In genomic region chr9:135968601-135969000, GRCh38 we compare ENCODE assay signal across 3 cellular contexts.
TF ChIP-seq lines count a peak whose summit lies in the region.

No MANE protein-coding gene starts in this region.

TF ChIP-seq in liver, 16 proteins besides CTCF, POLR2A, EP300 and RAD21:
- TF ChIP-seq HNF4A (conservative IDR thresholded peaks at IDR 0.05), result no peak
- TF ChIP-seq REST (IDR thresholded peaks at IDR 0.05), result no peak
- TF ChIP-seq HNF4G (IDR thresholded peaks at IDR 0.05), result no peak
- TF ChIP-seq TAF1 (conservative IDR thresholded peaks at IDR 0.05), result no peak
- TF ChIP-seq SP1 (IDR thresholded peaks at IDR 0.05), result no peak

TF ChIP-seq in HepG2, 621 proteins besides CTCF, POLR2A, EP300 and RAD21:
- TF ChIP-seq TARDBP (CRISPR knock-in tag; IDR thresholded peaks at IDR 0.05), result no peak
- no peak for TF ChIP-seq ZBTB33 (CRISPR knock-in tag; IDR thresholded peaks at IDR 0.05)
- TF ChIP-seq FOXO1 (CRISPR knock-in tag; IDR thresholded peaks at IDR 0.05), result no peak
- no peak for TF ChIP-seq HDAC6 (IDR thresholded peaks at IDR 0.05; ENCODE audit: low read depth, low read length)
- TF ChIP-seq ZNF550 (CRISPR knock-in tag; IDR thresholded peaks at IDR 0.05; ENCODE audit: borderline replicate concordance), result no peak
- no peak for TF ChIP-seq MAZ (IDR thresholded peaks at IDR 0.05; ENCODE audit: borderline replicate concordance, low read depth, low read length)
- no peak for TF ChIP-seq MAZ (CRISPR knock-in tag; IDR thresholded peaks at IDR 0.05; ENCODE audit: low read depth)
- no peak for TF ChIP-seq MTA1 (CRISPR knock-in tag; IDR thresholded peaks at IDR 0.05; ENCODE audit: borderline replicate concordance)
- no peak for TF ChIP-seq ATF3 (CRISPR knock-in tag; IDR thresholded peaks at IDR 0.05)
- no peak for TF ChIP-seq ARNT2 (CRISPR knock-in tag; IDR thresholded peaks at IDR 0.05; ENCODE audit: low read depth)
- no peak for TF ChIP-seq ZSCAN9 (CRISPR knock-in tag; IDR thresholded peaks at IDR 0.05; ENCODE audit: borderline replicate concordance)

TF ChIP-seq in H1, 55 proteins besides CTCF, POLR2A, EP300 and RAD21:
- TF ChIP-seq CEBPB (IDR thresholded peaks at IDR 0.05; ENCODE audit: low read depth, low read length) (no peak), ATF2 (IDR thresholded peaks at IDR 0.05; ENCODE audit: low read length) (no peak), CREB1 (IDR thresholded peaks at IDR 0.05) (no peak), TEAD4 (IDR thresholded peaks at IDR 0.05; ENCODE audit: low read depth, low read length) (no peak), KDM4A (IDR thresholded peaks at IDR 0.05; ENCODE audit: low read depth, low read length, severe bottlenecking) (no peak), SIX5 (IDR thresholded peaks at IDR 0.05; ENCODE audit: low read depth, low read length) (no peak), PHF8 (conservative IDR thresholded peaks at IDR 0.05; ENCODE audit: low read depth, low read length) (no peak)
TF ChIP-seq in H1: peak in this region for 0.
